Comparison of ENCODE assay signal across 8 cellular contexts in the genomic region with DNA sequence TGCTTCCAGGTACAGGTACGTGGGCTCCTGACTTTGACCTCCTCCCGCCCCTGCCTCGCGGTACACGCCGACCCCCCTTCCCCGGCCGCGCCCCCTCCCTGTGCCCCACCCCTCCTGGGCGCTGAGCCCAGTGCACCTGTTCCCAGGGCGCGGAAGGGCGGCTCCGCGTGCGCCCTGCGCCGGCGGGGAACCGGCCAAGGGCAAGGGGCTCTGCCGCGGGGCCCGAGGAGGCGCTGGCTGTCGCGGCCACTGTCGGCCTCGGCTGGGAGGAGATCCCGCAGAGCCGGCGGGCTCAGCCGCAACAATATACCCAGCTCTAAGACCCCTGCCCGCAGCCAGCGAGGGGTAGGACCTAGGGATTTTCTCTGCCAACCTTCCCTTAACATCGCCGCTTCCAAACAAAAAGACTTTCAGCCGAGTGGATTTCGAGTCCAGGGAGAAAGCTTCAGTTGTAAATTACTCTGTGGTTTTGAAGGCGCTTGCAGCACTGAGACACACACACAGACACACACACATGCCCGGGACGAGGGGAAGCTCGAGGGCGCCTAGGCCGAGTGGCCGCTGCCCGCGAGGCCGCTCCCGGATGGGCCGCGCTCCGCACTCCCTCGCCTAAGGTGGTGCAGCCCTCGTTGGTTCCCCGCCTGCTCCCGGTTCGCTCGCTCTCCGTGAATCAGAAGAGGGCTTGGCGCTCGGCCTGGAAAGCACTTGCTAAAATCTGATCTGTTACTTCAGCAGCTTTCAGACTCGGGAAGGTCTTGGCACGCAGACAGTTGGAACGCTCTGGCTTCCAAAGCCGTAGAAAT. TPM values are rescaled to one million over a fixed set of nuclear protein-coding genes. Genes with fewer than 3 reads are reported as not detected.
DNase-seq lines count a peak whose midpoint lies in the region; ATAC-seq and TF ChIP-seq lines count a peak whose summit lies in the region.

No MANE protein-coding gene starts in this region.

- H3K27ac ChIP-seq in colonic mucosa (no peak overlapping the region), left lung (no peak overlapping the region), stomach (peak overlapping the region in 2 of 5 donors; percentile 50 to 68)

- H3K9me3 ChIP-seq in colonic mucosa (no peaks in the 10 kb centered on the region), left lung (no peaks in the 10 kb centered on the region), stomach (no peaks in the 10 kb centered on the region)

- peak; percentile 33 for DNase-seq in BJ (ENCODE audit: low read depth)
- DNase-seq in NCI-H2029 (lab: John Stamatoyannopoulos, UW) = peak; percentile 81
- DNase-seq in colonic mucosa = peak; percentile 69
- peak in 1 of 2 donors; percentile 85 for DNase-seq in left lung
- DNase-seq in stomach = peak; percentile 73
- no peak for DNase-seq in foreskin melanocyte
- no peak for DNase-seq in NCI-H82 (lab: John Stamatoyannopoulos, UW)

- H3K9ac ChIP-seq in colonic mucosa (ENCODE audit: low read depth in 2 of 2, low read length in 2 of 2) = peak overlapping the region in 1 of 2 donors; percentile 56

- intact Hi-C loops in colonic mucosa (cut with DNase I) (loop anchor here (5.0 kb wide), 1 partner anchor 622 kb away; no protein-coding TSS in a partner anchor), left lung (cut with DNase I) (no loop called here), stomach (cut with DNase I; ENCODE audit: low total_unique reads) (loop anchor here (10.0 kb wide), 1 partner anchor 484 kb away; no protein-coding TSS in a partner anchor)

- WGBS in stomach, 5 donors = 1 to 3% (median 2%) methylated on average over 25 to 65 of the region's 65 CpGs

- H3K4me3 ChIP-seq in BJ (ENCODE audit: low read depth, low read length) = peak overlapping the region; percentile 13; the same call in 1 of the 2 replicates
- peak overlapping the region; percentile 30 for H3K4me3 ChIP-seq in colonic mucosa
- peak overlapping the region; percentile 33 to 34 for H3K4me3 ChIP-seq in left lung
- peak overlapping the region; percentile 43 to 55 (median 50) for H3K4me3 ChIP-seq in stomach

- peaks cover 14% of the 10 kb centered on the region for H3K4me1 ChIP-seq in colonic mucosa
- H3K4me1 ChIP-seq in left lung = peaks cover 14 to 29% of the 10 kb centered on the region in 2 donors
- H3K4me1 ChIP-seq in stomach = peaks cover 31 to 39% (median 32%) of the 10 kb centered on the region in 4 donors

- H3K36me3 ChIP-seq in BJ (ENCODE audit: control insufficient read depth, insufficient read depth, low read length) (no peaks in the 10 kb centered on the region; the same call in none of the 2 replicates), colonic mucosa (no peaks in the 10 kb centered on the region), left lung (no peaks in the 10 kb centered on the region), stomach (peaks cover 0 to 6% (median 0%) of the 10 kb centered on the region in 4 donors)

- ATAC-seq in left lung (peak; percentile 63), HG03378 (IDR thresholded peaks at IDR 0.05; ENCODE audit: unreplicated experiment) (no peak)

- CTCF ChIA-PET in BJ (lab: Yijun Ruan, JAX) = interaction anchor here (0.6 to 1.8 kb wide), 4 partner anchors 30 to 571 kb away, joined by 3 to 6 read pairs (median 3); no protein-coding TSS in a partner anchor

- no peaks in the 10 kb centered on the region; the same call in none of the 2 replicates for H3K27me3 ChIP-seq in BJ (ENCODE audit: control insufficient read depth, insufficient read depth, low read length)
- peaks cover 15% of the 10 kb centered on the region for H3K27me3 ChIP-seq in colonic mucosa
- H3K27me3 ChIP-seq in left lung = peaks cover 0 to 43% of the 10 kb centered on the region in 2 donors
- peaks cover 0 to 33% (median 27%) of the 10 kb centered on the region in 3 donors for H3K27me3 ChIP-seq in stomach

- TF ChIP-seq POLR2A in stomach (IDR thresholded peaks at IDR 0.05) = no peak

- TF ChIP-seq CTCF in BJ (IDR thresholded peaks at IDR 0.05; ENCODE audit: insufficient read depth, low read depth, low read length) (no peak), colonic mucosa (IDR thresholded peaks at IDR 0.05) (no peak), left lung (IDR thresholded peaks at IDR 0.05) (no peak), stomach (IDR thresholded peaks at IDR 0.05) (no peak)

- no peak for TF ChIP-seq EP300 in stomach (IDR thresholded peaks at IDR 0.05)

- POLR2A ChIA-PET in BJ (lab: Charles Lee) = no interaction called here

RNA-seq across cellular contexts. Expression of a gene that starts 1.2 kb away (rescaled TPM):
- polyA plus RNA-seq in BJ (2011; rRNA removed) (0.04 TPM in 1 of 2 replicates, not detected in the other), stomach (under 1 TPM; 0.37 to 0.68 (median 0.46) TPM)
- polyA minus RNA-seq in BJ (2011; rRNA and poly(A)+ RNA removed) = not detected in 2 replicates
- total RNA-seq in colonic mucosa (under 1 TPM in 1 of 2 donors, not detected in 1; 0.35 TPM), left lung (1 to 10 TPM; 2.3 to 3.1 TPM), stomach (1 to 10 TPM in 1 of 5 donors, under 1 TPM in 1, not detected in 3; 0.37 to 7.1 TPM)

RNA-seq across cellular contexts. Expression of a gene that starts 33.0 kb away (rescaled TPM):
- polyA plus RNA-seq in BJ (2011; rRNA removed) = 2,997 and 3,059 TPM in 2 replicates
- 598 and 787 TPM in 2 replicates for polyA minus RNA-seq in BJ (2011; rRNA and poly(A)+ RNA removed)
- total RNA-seq in colonic mucosa = 100 to 1,000 TPM; 558 to 996 TPM
- 100 to 1,000 TPM; 580 to 727 TPM for total RNA-seq in left lung
- 100 to 1,000 TPM; 289 to 989 (median 416) TPM for total RNA-seq in stomach
- polyA plus RNA-seq in stomach = 1,000 to 10,000 TPM; 2,122 to 3,788 (median 2,464) TPM

Comparison
In these comparisons a context has a peak if more than half of its experiments do, and no peak if none do; other contexts are left out.
1. DNase-seq: peak in BJ (single experiment), NCI-H2029 (single experiment), colonic mucosa (single experiment) and stomach (single experiment); none in foreskin melanocyte (single experiment) and NCI-H82 (single experiment).
2. intact Hi-C loops: an anchor here in colonic mucosa (5.0 kb wide) and stomach (10.0 kb wide); none called in left lung.
3. Peak in every context shown above with its lines, with median percentiles within 50 percentile points of each other: H3K4me3 ChIP-seq.